In genomic region chr13:44373601-44374347, GRCh38 we compare ENCODE assay signal across 8 cellular contexts. TPM values are rescaled to one million over a fixed set of nuclear protein-coding genes. Genes with fewer than 3 reads are reported as not detected.
A peak's percentile ranks its signal among the peaks of the same experiment; 100 is the strongest.
DNase-seq lines count a peak whose midpoint lies in the region; ATAC-seq and TF ChIP-seq lines count a peak whose summit lies in the region.

SERP2 (plus strand) TSS chr13:44373824; CDS start chr13:44374026, 202 bp downstream.

- H3K27me3 ChIP-seq in esophagus (ENCODE audit: control insufficient read depth in 1 of 2, insufficient read depth in 2 of 2, low read length in 2 of 2) (no peaks in the 10 kb centered on the region), muscle layer of duodenum (ENCODE audit: low read depth, low read length) (no peaks in the 10 kb centered on the region), aorta (ENCODE audit: control insufficient read depth in 1 of 2, insufficient read depth in 2 of 2, low read length in 1 of 2) (no peaks in the 10 kb centered on the region)

- CTCF ChIA-PET in Calu3 (lab: Charles Lee), result no interaction called here

- intact Hi-C loops in Calu3 (cut with micrococcal nuclease; ENCODE audit: unreplicated experiment), result loop anchor here (10.0 kb wide), 1 partner anchor 139 kb away; no protein-coding TSS in a partner anchor
- intact Hi-C loops in aorta (cut with DNase I), result loop anchor here (5.0 kb wide), 2 partner anchors 64 to 66 kb away; no protein-coding TSS in a partner anchor

- DNase-seq in Calu3 (no peak), RPMI7951 (ENCODE audit: low read depth) (peak; percentile 36), aorta (peak; percentile 66 to 76), NCI-H510A (lab: John Stamatoyannopoulos, UW) (no peak), GM19240 (ENCODE audit: insufficient read length, low spot score) (no peak)

- whole genome bisulfite sequencing in esophagus, 2 donors, result 4% methylated on average over 72 to 82 of the region's 83 CpGs
- 1% methylated on average over 65 to 82 of the region's 83 CpGs for WGBS in aorta, 2 donors

- BruUV-seq in Calu3 (replicated peaks; lab: Mats Ljungman, UMichigan), result no TSS peak

- peaks cover 12% of the 10 kb centered on the region for H3K27me3 Mint-ChIP-seq in Calu3 (ENCODE audit: unreplicated experiment)

- no peaks in the 10 kb centered on the region for H3K36me3 ChIP-seq in esophagus (ENCODE audit: control insufficient read depth in 2 of 2, insufficient read depth in 2 of 2, low read length in 1 of 2)
- H3K36me3 ChIP-seq in muscle layer of duodenum (ENCODE audit: control insufficient read depth in 1 of 2, insufficient read depth in 2 of 2, low read length in 2 of 2), result no peaks in the 10 kb centered on the region
- H3K36me3 ChIP-seq in aorta (ENCODE audit: control insufficient read depth in 1 of 2, insufficient read depth in 2 of 2, low read length in 1 of 2), result no peaks in the 10 kb centered on the region

- peak within 1 kb of the TSS; percentile 30 for H3K4me3 Mint-ChIP-seq in Calu3 (ENCODE audit: low read depth, unreplicated experiment)

- no peaks in the 10 kb centered on the region for H3K36me3 Mint-ChIP-seq in Calu3 (ENCODE audit: insufficient read depth, unreplicated experiment)

- ATAC-seq in aorta (ENCODE audit: low FRiP score) (peak; percentile 72), HG03457 (IDR thresholded peaks at IDR 0.05; ENCODE audit: unreplicated experiment) (no peak)

- H3K4me1 ChIP-seq in esophagus (ENCODE audit: control insufficient read depth in 2 of 2, insufficient read depth in 2 of 2, low read length in 1 of 2), result peaks cover 0 to 3% of the 10 kb centered on the region in 2 donors
- H3K4me1 ChIP-seq in muscle layer of duodenum (ENCODE audit: control insufficient read depth in 1 of 2, insufficient read depth in 2 of 2, low read length in 2 of 2), result peaks cover 0 to 8% of the 10 kb centered on the region in 2 donors
- no peaks in the 10 kb centered on the region for H3K4me1 ChIP-seq in aorta (ENCODE audit: control insufficient read depth in 1 of 2, insufficient read depth in 2 of 2, low read length in 2 of 2)

- no peaks in the 10 kb centered on the region for H3K9me3 ChIP-seq in esophagus (ENCODE audit: control insufficient read depth in 2 of 2, insufficient read depth in 1 of 2, low read depth in 1 of 2, low read length in 1 of 2)
- no peaks in the 10 kb centered on the region for H3K9me3 ChIP-seq in muscle layer of duodenum (ENCODE audit: control insufficient read depth in 1 of 2, low read length in 2 of 2)
- H3K9me3 ChIP-seq in aorta (ENCODE audit: control insufficient read depth, low read length), result no peaks in the 10 kb centered on the region

- H3K4me3 ChIP-seq in esophagus (ENCODE audit: low read depth in 1 of 2, low read length in 2 of 2) (peak within 1 kb of the TSS; percentile 50 to 54), muscle layer of duodenum (ENCODE audit: low read depth in 1 of 2, low read length in 2 of 2) (peak within 1 kb of the TSS; percentile 54 to 79), aorta (ENCODE audit: low read length in 2 of 2) (peak within 1 kb of the TSS; percentile 14 to 63)

- no peaks in the 10 kb centered on the region for H3K9me3 Mint-ChIP-seq in Calu3 (ENCODE audit: low read depth, unreplicated experiment)

- peaks cover 23% of the 10 kb centered on the region for H3K4me1 Mint-ChIP-seq in Calu3 (ENCODE audit: low read depth, unreplicated experiment)

- TF ChIP-seq CTCF in Calu3 (IDR thresholded peaks at IDR 0.05; ENCODE audit: unreplicated experiment), result no peak

- H3K27ac ChIP-seq in esophagus (ENCODE audit: low read depth in 2 of 2, low read length in 1 of 2), result peak within 1 kb of the TSS; percentile 27 to 42
- no peak within 1 kb of the TSS for H3K27ac ChIP-seq in muscle layer of duodenum (ENCODE audit: low read length)
- H3K27ac ChIP-seq in aorta (ENCODE audit: low read depth in 1 of 2, low read length in 2 of 2), result peak within 1 kb of the TSS in 1 of 2 donors; percentile 36

- H3K27ac Mint-ChIP-seq in Calu3 (ENCODE audit: unreplicated experiment), result peak within 1 kb of the TSS; percentile 43

RNA-seq across cellular contexts. Expression of gene SERP2, which starts in this region (rescaled TPM):
- total RNA-seq in Calu3 (2022), result not detected in 2 replicates
- 11.4 and 12.1 TPM in 2 replicates for total RNA-seq in RPMI7951 (2014; rRNA removed; shearing (Covaris generic))
- polyA plus RNA-seq in esophagus, result 1 to 10 TPM in 1 of 2 donors, under 1 TPM in 1; 0.83 to 1.8 TPM
- 1 to 10 TPM; 3.4 to 5.2 TPM for total RNA-seq in aorta
- polyA plus RNA-seq in aorta, result 10 to 100 TPM; 11.4 to 13.4 TPM

Comparison
In these comparisons a context has a peak if more than half of its experiments do, and no peak if none do; other contexts are left out.
1. RNA of gene SERP2 (polyA plus RNA-seq): 11.4 to 13.4 TPM in aorta; 0.83 to 1.8 TPM in esophagus; every median in the first group is over 4 times any median in the second.
2. DNase-seq: peak in RPMI7951 (single experiment) and aorta (2 of 2); none in Calu3 (single experiment), NCI-H510A (single experiment) and GM19240 (single experiment).
3. Peak in every context shown above with its lines, with median percentiles within 50 percentile points of each other: H3K4me3 ChIP-seq.